In genomic region chr2:168995744-168996143, GRCh38 we compare ENCODE assay signal across 1 cellular context.
TF ChIP-seq lines count a peak whose summit lies in the region.

No MANE protein-coding gene starts in this region.

TF ChIP-seq in SK-N-SH treated with all-trans-retinoic acid at 6 μM for 48 hours, 23 proteins besides CTCF, POLR2A, EP300 and RAD21 (continued from another document):
- TF ChIP-seq TOX (CRISPR knock-in tag; IDR thresholded peaks at IDR 0.05; ENCODE audit: borderline replicate concordance) (no peak), CSDC2 (CRISPR knock-in tag; IDR thresholded peaks at IDR 0.05) (no peak), PPARA (CRISPR knock-in tag; IDR thresholded peaks at IDR 0.05; ENCODE audit: borderline replicate concordance) (no peak), ZNF8 (CRISPR knock-in tag; IDR thresholded peaks at IDR 0.05) (no peak), BACH2 (CRISPR knock-in tag; IDR thresholded peaks at IDR 0.05; ENCODE audit: borderline replicate concordance) (no peak)
TF ChIP-seq in SK-N-SH treated with all-trans-retinoic acid at 6 μM for 48 hours: peak in this region for 0.
